Comparison of ENCODE assay signal across 12 cellular contexts in genomic region chr13:46598820-46599180, GRCh38. TPM values are rescaled to one million over a fixed set of nuclear protein-coding genes. Genes with fewer than 3 reads are reported as not detected.
DNase-seq lines count a peak whose midpoint lies in the region; ATAC-seq and TF ChIP-seq lines count a peak whose summit lies in the region.
"Had no signal": no experiment of that assay in that cellular context is flagged by ENCODE, and none has a peak within 500 bp of the region (broad histone marks: within the 10 kb centered on the region; RNA-seq: fewer than 3 reads in every experiment).

No MANE protein-coding gene starts in this region.

- no peaks in the 10 kb centered on the region for H3K36me3 ChIP-seq in heart right ventricle
- no peaks in the 10 kb centered on the region for H3K36me3 ChIP-seq in right atrium auricular region
- H3K36me3 ChIP-seq in OCI-LY7 (ENCODE audit: insufficient read depth, low read length), result peaks cover 4% of the 10 kb centered on the region; the same call in 1 of the 2 replicates

- WGBS in heart right ventricle, 2 donors, result 70 to 81% methylated on average over 2 of the region's 2 CpGs

- POLR2A ChIA-PET in OCI-LY7 (lab: Charles Lee), result interaction anchor here (1.0 to 2.8 kb wide), 4 partner anchors 8 to 86 kb away, joined by 4 to 8 read pairs (median 6); no protein-coding TSS in a partner anchor

- peaks cover 0 to 97% (median 85%) of the 10 kb centered on the region in 9 donors for H3K4me1 ChIP-seq in heart right ventricle
- peaks cover 0 to 60% of the 10 kb centered on the region in 2 donors for H3K4me1 ChIP-seq in right atrium auricular region
- H3K4me1 ChIP-seq in OCI-LY7 (ENCODE audit: insufficient read depth, low read length, poor library complexity, severe bottlenecking), result peaks cover 95% of the 10 kb centered on the region

- peak overlapping the region; percentile 90 for H3K4me2 ChIP-seq in OCI-LY7 (ENCODE audit: low read length)

- TSS peak; percentile 9 for BruUV-seq in OCI-LY7 (replicated peaks; lab: Mats Ljungman, UMichigan)

- H2AFZ ChIP-seq in OCI-LY7 (ENCODE audit: low read length), result no peak overlapping the region

- DNase-seq in heart right ventricle (no peak), right atrium auricular region (ENCODE audit: low spot score) (no peak), OCI-LY7 (ENCODE audit: low spot score) (no peak), NCI-H524 treated with DMSO at 0.1 percent for 48 hours (lab: John Stamatoyannopoulos, UW) (no peak), NCI-H2107 (lab: John Stamatoyannopoulos, UW) (no peak), globus pallidus (ENCODE audit: low spot score) (no peak)
- DNase-seq: activated CD4-positive, alpha-beta T cell treated with anti-CD3 and anti-CD28 coated beads for 4 hours; C1 segment of cervical spinal cord; hypothalamus had no signal

- CTCF ChIA-PET in OCI-LY7 (lab: Charles Lee; ENCODE audit: unreplicated experiment), result no interaction called here

- H3K9me3 ChIP-seq in heart right ventricle (no peaks in the 10 kb centered on the region), right atrium auricular region (no peaks in the 10 kb centered on the region), OCI-LY7 (ENCODE audit: low read length) (peaks cover 7% of the 10 kb centered on the region; the same call in 1 of the 2 replicates)

- H4K20me1 ChIP-seq in OCI-LY7 (ENCODE audit: insufficient read depth, low read length), result no peaks in the 10 kb centered on the region

- no peaks in the 10 kb centered on the region for H3K9me2 ChIP-seq in OCI-LY7 (ENCODE audit: insufficient read depth, low read length)

- ATAC-seq in heart right ventricle (no peak), HG02763 (IDR thresholded peaks at IDR 0.05; ENCODE audit: unreplicated experiment) (peak; percentile 35), HG03025 (IDR thresholded peaks at IDR 0.05; ENCODE audit: low FRiP score, unreplicated experiment) (no peak)
- ATAC-seq: Panc1 had no signal

- H3K79me2 ChIP-seq in OCI-LY7 (ENCODE audit: insufficient read depth, low read depth, low read length), result peaks cover 96% of the 10 kb centered on the region

- intact Hi-C loops in heart right ventricle (cut with DNase I), result loop anchor here in 2 of 10 donors (5.0 kb wide), 1 partner anchor 46 kb away; the partner anchor contains the start of gene LRCH1 (in 2 of the 2)
- intact Hi-C loops in OCI-LY7 (cut with micrococcal nuclease; ENCODE audit: unreplicated experiment), result loop anchor here (5.0 kb wide), 2 partner anchors 69 to 416 kb away; partner anchors contain the start of gene LCP1

- peak overlapping the region in 3 of 10 donors; percentile 17 to 27 (median 26) for H3K4me3 ChIP-seq in heart right ventricle
- H3K4me3 ChIP-seq in right atrium auricular region, result no peak overlapping the region
- H3K4me3 ChIP-seq in OCI-LY7 (ENCODE audit: low read depth, low read length, poor library complexity, severe bottlenecking), result peak overlapping the region; percentile 66

- H3K27me3 ChIP-seq in heart right ventricle (no peaks in the 10 kb centered on the region), right atrium auricular region (no peaks in the 10 kb centered on the region)

- H3K27ac ChIP-seq in heart right ventricle, result peak overlapping the region in 6 of 10 donors; percentile 41 to 79 (median 48)
- H3K27ac ChIP-seq in right atrium auricular region, result peak overlapping the region in 1 of 2 donors; percentile 12
- H3K27ac ChIP-seq in OCI-LY7 (ENCODE audit: low read depth, low read length, poor library complexity, severe bottlenecking), result peak overlapping the region; percentile 98

- no peak for TF ChIP-seq CTCF in heart right ventricle (IDR thresholded peaks at IDR 0.05)
- no peak for TF ChIP-seq CTCF in right atrium auricular region (IDR thresholded peaks at IDR 0.05)
- no peak for TF ChIP-seq CTCF in OCI-LY7 (conservative IDR thresholded peaks at IDR 0.05; ENCODE audit: low read length)

RNA-seq across cellular contexts. Expression of gene LRCH1, which starts 45.8 kb away (rescaled TPM):
- total RNA-seq in heart right ventricle, result 10 to 100 TPM; 10.1 to 20.3 (median 13.8) TPM
- 1 to 10 TPM; 4.1 to 5.9 TPM for polyA plus RNA-seq in heart right ventricle
- 10 to 100 TPM in 1 of 2 donors, 1 to 10 TPM in 1; 6.9 to 10.9 TPM for total RNA-seq in right atrium auricular region
- 14.9 and 16.7 TPM in 2 replicates for total RNA-seq in OCI-LY7 (2014; rRNA removed; shearing (Covaris generic))
- total RNA-seq in OCI-LY7 (2022), result 27.8 and 35.7 TPM in 2 replicates
